ENCODE assay signal across 1 cellular context in the genomic region with DNA sequence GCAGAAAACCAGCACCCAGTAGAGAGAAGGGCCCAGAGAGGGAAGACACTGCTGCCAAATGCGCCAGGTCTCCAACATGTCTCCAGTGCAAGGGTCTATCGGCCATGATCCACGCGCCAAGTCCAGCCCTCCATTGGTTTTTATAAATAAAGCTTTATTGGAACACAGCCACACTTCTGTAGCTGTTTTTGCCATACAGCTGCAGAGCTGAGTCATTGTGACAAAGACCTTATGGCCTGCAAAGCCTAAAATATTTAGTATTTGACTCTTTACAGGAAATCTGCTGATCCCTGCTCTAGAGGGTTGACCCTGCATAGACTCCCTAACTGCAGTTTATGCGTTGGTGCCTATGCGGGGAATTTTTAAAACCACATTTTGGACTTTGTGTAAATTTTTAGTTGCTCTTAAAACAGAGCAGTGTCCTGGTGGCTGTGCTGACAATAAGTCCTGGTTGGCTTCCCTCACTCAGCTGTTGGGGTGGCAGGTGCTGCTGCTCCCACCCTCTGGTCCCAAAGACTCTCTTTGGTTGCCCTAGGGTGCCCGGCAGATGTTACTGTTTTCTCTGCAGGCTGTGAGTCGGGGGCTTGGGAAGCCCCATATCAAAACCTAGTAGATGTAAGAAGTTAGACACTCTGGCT.
TF ChIP-seq lines count a peak whose summit lies in the region.

No MANE protein-coding gene starts in this region.

TF ChIP-seq in GM12878, 131 proteins besides CTCF, POLR2A, EP300 and RAD21 (continued from another document):
- TF ChIP-seq ZBTB40 (IDR thresholded peaks at IDR 0.05; ENCODE audit: borderline replicate concordance): peak; percentile 61; the same call in 1 of the 2 replicates
TF ChIP-seq in GM12878: peak in this region for 1.
